ENCODE assay signal across 1 cellular context in genomic region chr6:44270526-44271405, GRCh38.
TF ChIP-seq lines count a peak whose summit lies in the region.

No MANE protein-coding gene starts in this region.

TF ChIP-seq in GM23338, 12 proteins besides CTCF, POLR2A, EP300 and RAD21 (continued from another document):
- TF ChIP-seq REST (IDR thresholded peaks at IDR 0.05; ENCODE audit: unreplicated experiment) (peak; percentile 71), CREB1 (CRISPR knock-in tag; IDR thresholded peaks at IDR 0.05; ENCODE audit: low read depth) (no peak), POLR2AphosphoS5 (IDR thresholded peaks at IDR 0.05; ENCODE audit: low read depth) (no peak)
